In the genomic region with DNA sequence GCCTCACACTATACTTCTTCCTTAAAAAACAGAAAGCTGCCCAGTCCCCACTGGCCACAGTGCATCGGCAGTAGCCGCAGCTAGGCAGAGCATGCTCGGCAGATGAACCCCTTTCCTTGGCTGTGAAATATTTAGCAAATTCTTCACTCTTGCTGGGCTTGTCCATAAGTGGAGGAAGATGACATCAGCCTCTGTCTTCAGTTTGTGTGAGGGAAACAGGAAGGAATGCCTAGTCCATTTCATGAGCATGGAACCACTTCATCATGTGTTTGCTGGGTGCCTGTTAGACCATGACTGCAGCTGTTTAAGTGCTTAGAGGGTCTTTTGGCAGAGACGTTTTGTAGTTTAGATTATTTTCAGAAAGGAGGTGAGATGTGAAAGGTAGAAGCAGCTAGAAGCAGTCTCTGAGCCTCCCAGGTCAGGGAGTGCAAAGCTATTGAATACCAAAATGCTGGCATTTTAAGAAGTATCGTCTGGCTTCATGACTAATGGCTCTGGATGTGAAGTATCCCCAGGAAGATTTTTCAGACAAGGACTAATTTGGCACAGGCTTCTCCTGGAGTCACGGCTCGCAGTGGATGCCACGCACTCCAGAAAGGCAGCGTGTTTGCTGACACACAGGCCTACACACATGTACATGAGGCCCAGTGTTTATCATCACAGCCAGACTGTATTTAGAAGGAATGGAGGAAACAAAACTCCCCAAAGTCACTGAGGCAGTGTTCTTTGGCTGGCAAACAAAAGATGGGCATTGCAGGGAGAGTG, we compare ENCODE assay signal across 1 cellular context.
TF ChIP-seq lines count a peak whose summit lies in the region.

No MANE protein-coding gene starts in this region.

TF ChIP-seq in SK-N-SH treated with all-trans-retinoic acid at 6 μM for 48 hours, 23 proteins besides CTCF, POLR2A, EP300 and RAD21 (continued from another document):
- TF ChIP-seq, protein P1, sequence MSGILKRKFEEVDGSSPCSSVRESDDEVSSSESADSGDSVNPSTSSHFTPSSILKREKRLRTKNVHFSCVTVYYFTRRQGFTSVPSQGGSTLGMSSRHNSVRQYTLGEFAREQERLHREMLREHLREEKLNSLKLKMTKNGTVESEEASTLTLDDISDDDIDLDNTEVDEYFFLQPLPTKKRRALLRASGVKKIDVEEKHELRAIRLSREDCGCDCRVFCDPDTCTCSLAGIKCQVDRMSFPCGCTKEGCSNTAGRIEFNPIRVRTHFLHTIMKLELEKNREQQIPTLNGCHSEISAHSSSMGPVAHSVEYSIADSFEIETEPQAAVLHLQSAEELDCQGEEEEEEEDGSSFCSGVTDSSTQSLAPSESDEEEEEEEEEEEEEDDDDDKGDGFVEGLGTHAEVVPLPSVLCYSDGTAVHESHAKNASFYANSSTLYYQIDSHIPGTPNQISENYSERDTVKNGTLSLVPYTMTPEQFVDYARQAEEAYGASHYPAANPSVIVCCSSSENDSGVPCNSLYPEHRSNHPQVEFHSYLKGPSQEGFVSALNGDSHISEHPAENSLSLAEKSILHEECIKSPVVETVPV (CRISPR knock-in tag; IDR thresholded peaks at IDR 0.05) = no peak
- no peak for TF ChIP-seq ZNF70 (CRISPR knock-in tag; IDR thresholded peaks at IDR 0.05)
- no peak for TF ChIP-seq RARB (CRISPR knock-in tag; IDR thresholded peaks at IDR 0.05)
- no peak for TF ChIP-seq GLIS3 (CRISPR knock-in tag; IDR thresholded peaks at IDR 0.05)
- no peak for TF ChIP-seq ISL1 (CRISPR knock-in tag; IDR thresholded peaks at IDR 0.05)
- TF ChIP-seq ESRRG (CRISPR knock-in tag; IDR thresholded peaks at IDR 0.05) = no peak
